Comparison of ENCODE assay signal across 15 cellular contexts in genomic region chr6:41685641-41686380, GRCh38. TPM values are rescaled to one million over a fixed set of nuclear protein-coding genes. Genes with fewer than 3 reads are reported as not detected.
DNase-seq lines count a peak whose midpoint lies in the region; ATAC-seq and TF ChIP-seq lines count a peak whose summit lies in the region.
"Had no signal": no experiment of that assay in that cellular context is flagged by ENCODE, and none has a peak within 500 bp of the region (broad histone marks: within the 10 kb centered on the region; RNA-seq: fewer than 3 reads in every experiment).

No MANE protein-coding gene starts in this region.

- no peaks in the 10 kb centered on the region for H3K27me3 ChIP-seq in OCI-LY3 (ENCODE audit: low read depth, low read length)
- peaks cover 0 to 5% (median 0%) of the 10 kb centered on the region in 7 donors for H3K27me3 ChIP-seq in spleen (replicated peaks in 1 of 7)
- no peaks in the 10 kb centered on the region for H3K27me3 ChIP-seq in gastrocnemius medialis

- H3K27ac ChIP-seq in OCI-LY3 (ENCODE audit: low read length) (peak overlapping the region; percentile 15; the same call in 1 of the 2 replicates), angular gyrus (ENCODE audit: low read depth, low read length) (peak overlapping the region; percentile 32), spleen (no peak overlapping the region), gastrocnemius medialis (no peak overlapping the region)

- ATAC-seq in gastrocnemius medialis (no peak), GM18519 (IDR thresholded peaks at IDR 0.05; ENCODE audit: low FRiP score, unreplicated experiment) (no peak)

- H4K20me1 ChIP-seq in OCI-LY3 (ENCODE audit: insufficient read depth, low read length), result no peaks in the 10 kb centered on the region; the same call in 1 of the 2 replicates

- TF ChIP-seq CTCF in OCI-LY3 (IDR thresholded peaks at IDR 0.05; ENCODE audit: low read depth, low read length) (no peak), spleen (IDR thresholded peaks at IDR 0.05 in 8 of 11, conservative IDR thresholded peaks at IDR 0.05 in 3 of 11) (no peak), gastrocnemius medialis (IDR thresholded peaks at IDR 0.05 in 4 of 5, conservative IDR thresholded peaks at IDR 0.05 in 1 of 5) (no peak)

- H3K9me3 ChIP-seq in OCI-LY3 (ENCODE audit: insufficient read depth, low read length) (no peaks in the 10 kb centered on the region), spleen (no peaks in the 10 kb centered on the region), gastrocnemius medialis (no peaks in the 10 kb centered on the region)

- H3K4me2 ChIP-seq in OCI-LY3 (ENCODE audit: low read length), result no peak overlapping the region

- DNase-seq in globus pallidus (ENCODE audit: low spot score), result peak; percentile 10
- peak; percentile 38 for DNase-seq in spleen
- DNase-seq in nucleus accumbens (lab: John Stamatoyannopoulos, UW), result no peak
- DNase-seq in gastrocnemius medialis, result no peak
- no peak for DNase-seq in COLO668 (lab: John Stamatoyannopoulos, UW; ENCODE audit: unreplicated experiment)
- DNase-seq: DMS79 treated with DMSO at 0.1 percent for 48 hours, H7, HFFc6, KBM-7, NCI-H1105, RPMI8226 had no signal

- intact Hi-C loops in spleen (cut with DNase I; ENCODE audit: low total_unique reads), result loop anchor here (10.0 kb wide), 1 partner anchor 49 kb away; the partner anchor contains the start of gene TFEB
- intact Hi-C loops in gastrocnemius medialis (cut with DNase I; ENCODE audit: low total_unique reads), result no loop called here

- no peak for TF ChIP-seq POLR2A in spleen (IDR thresholded peaks at IDR 0.05)
- no peak for TF ChIP-seq POLR2A in gastrocnemius medialis (IDR thresholded peaks at IDR 0.05)

- WGBS in spleen, 5 donors, result 82 to 97% (median 91%) methylated on average over 4 to 7 of the region's 7 CpGs

- H3K79me2 ChIP-seq in OCI-LY3 (ENCODE audit: low read length), result no peaks in the 10 kb centered on the region

- H3K4me3 ChIP-seq in OCI-LY3 (ENCODE audit: low read length), result no peak overlapping the region
- H3K4me3 ChIP-seq in spleen, result no peak overlapping the region
- H3K4me3 ChIP-seq in gastrocnemius medialis, result no peak overlapping the region

- in situ Hi-C loops in gastrocnemius medialis (cut with MboI; ENCODE audit: low sequenced_read_pairs in 4 of 4), result no loop called here

- H2AFZ ChIP-seq in OCI-LY3 (ENCODE audit: low read depth, low read length), result no peak overlapping the region

- H3K36me3 ChIP-seq in OCI-LY3 (replicated peaks; ENCODE audit: low read depth, low read length), result peaks cover 51% of the 10 kb centered on the region
- peaks cover 0 to 71% (median 64%) of the 10 kb centered on the region in 6 donors for H3K36me3 ChIP-seq in spleen
- peaks cover 0 to 56% of the 10 kb centered on the region in 2 donors for H3K36me3 ChIP-seq in gastrocnemius medialis

- no peak overlapping the region for H3K9ac ChIP-seq in OCI-LY3 (ENCODE audit: low read length)

- H3K4me1 ChIP-seq in OCI-LY3 (ENCODE audit: low read length) (peaks cover 21% of the 10 kb centered on the region), spleen (peaks cover 14 to 31% (median 26%) of the 10 kb centered on the region in 6 donors), gastrocnemius medialis (peaks cover 29 to 31% of the 10 kb centered on the region in 2 donors)

RNA-seq across cellular contexts. Expression of gene MDFI, which starts 47.5 kb away (rescaled TPM):
- total RNA-seq in spleen, result under 1 TPM in 2 of 7 donors, not detected in 5; 0.47 to 0.82 TPM
- polyA plus RNA-seq in spleen, result under 1 TPM; 0.28 to 0.68 (median 0.35) TPM
- 1 to 10 TPM in 1 of 4 donors, under 1 TPM in 1, not detected in 2; 0.26 to 1.1 TPM for total RNA-seq in gastrocnemius medialis
- polyA plus RNA-seq: CD14-positive monocyte had no signal

RNA-seq across cellular contexts. Expression of gene TFEB, which starts 49.6 kb away (rescaled TPM):
- total RNA-seq in spleen, result 10 to 100 TPM; 55.9 to 80.8 (median 75.3) TPM
- polyA plus RNA-seq in spleen, result 100 to 1,000 TPM in 1 of 3 donors, 10 to 100 TPM in 2; 83.5 to 150 (median 97.4) TPM
- total RNA-seq in gastrocnemius medialis, result 100 to 1,000 TPM in 2 of 4 donors, 10 to 100 TPM in 2; 82.8 to 121 (median 93.3) TPM

Comparison
In these comparisons a context has a peak if more than half of its experiments do, and no peak if none do; other contexts are left out.
1. H3K27ac ChIP-seq: peak in OCI-LY3 (single experiment) and angular gyrus (single experiment); none in spleen (0 of 8) and gastrocnemius medialis (0 of 4).
2. DNase-seq: peak in globus pallidus (single experiment) and spleen (single experiment); none in nucleus accumbens (0 of 56), gastrocnemius medialis (0 of 2) and COLO668 (single experiment).